Comparison of ENCODE assay signal across 1 cellular context in genomic region chr1:30374400-30375070, GRCh38.
TF ChIP-seq lines count a peak whose summit lies in the region.

No MANE protein-coding gene starts in this region.

TF ChIP-seq in GM23338, 12 proteins besides CTCF, POLR2A, EP300 and RAD21 (continued from another document):
- no peak for TF ChIP-seq REST (IDR thresholded peaks at IDR 0.05; ENCODE audit: unreplicated experiment)
- TF ChIP-seq JUNB (IDR thresholded peaks at IDR 0.05; ENCODE audit: unreplicated experiment), result no peak
TF ChIP-seq in GM23338: peak in this region for 0.
